In the genomic region with DNA sequence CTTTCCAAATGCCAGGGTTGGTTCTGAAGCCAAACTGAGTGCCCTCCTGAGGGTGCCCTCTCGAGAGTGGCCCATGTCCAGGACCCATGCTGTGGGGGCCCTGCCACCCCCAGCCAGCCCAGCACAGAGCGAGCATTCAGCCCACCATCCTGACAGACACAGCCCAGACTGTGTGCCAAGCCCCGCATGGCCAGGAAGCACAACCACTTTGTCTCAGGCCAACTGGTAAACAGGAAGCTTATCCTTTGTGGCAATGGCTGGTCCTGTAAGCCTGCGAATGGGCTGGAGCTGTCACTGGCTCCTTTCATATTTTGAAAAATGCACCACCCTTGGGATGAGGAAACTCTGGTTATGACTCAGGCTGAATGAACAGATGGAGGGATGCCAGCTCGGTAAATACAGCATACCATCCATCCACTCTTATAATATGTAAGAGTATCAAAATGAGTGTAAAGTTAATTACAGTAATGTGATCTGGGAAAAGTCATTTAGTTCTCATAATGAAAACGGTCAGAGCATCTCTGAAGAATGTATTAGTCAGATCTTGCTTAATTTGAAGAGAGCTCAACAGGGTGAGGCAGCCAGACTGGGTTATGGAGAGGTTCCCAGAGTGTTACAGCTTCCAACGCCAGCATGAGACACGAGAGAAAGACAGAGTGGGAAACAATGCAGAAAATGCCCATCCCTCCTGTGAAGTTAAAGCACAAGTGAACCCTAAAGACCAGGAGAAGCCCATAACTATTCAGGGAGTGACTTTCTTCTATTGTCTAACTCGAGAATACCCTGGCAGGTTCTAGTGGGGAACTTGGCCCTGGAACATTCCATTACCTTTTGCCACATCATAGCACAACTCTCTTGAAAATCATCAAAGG, we compare ENCODE assay signal across 1 cellular context.
TF ChIP-seq lines count a peak whose summit lies in the region.

No MANE protein-coding gene starts in this region.

TF ChIP-seq in SK-N-SH treated with all-trans-retinoic acid at 6 μM for 48 hours, 23 proteins besides CTCF, POLR2A, EP300 and RAD21 (continued from another document):
- TF ChIP-seq, protein P1, sequence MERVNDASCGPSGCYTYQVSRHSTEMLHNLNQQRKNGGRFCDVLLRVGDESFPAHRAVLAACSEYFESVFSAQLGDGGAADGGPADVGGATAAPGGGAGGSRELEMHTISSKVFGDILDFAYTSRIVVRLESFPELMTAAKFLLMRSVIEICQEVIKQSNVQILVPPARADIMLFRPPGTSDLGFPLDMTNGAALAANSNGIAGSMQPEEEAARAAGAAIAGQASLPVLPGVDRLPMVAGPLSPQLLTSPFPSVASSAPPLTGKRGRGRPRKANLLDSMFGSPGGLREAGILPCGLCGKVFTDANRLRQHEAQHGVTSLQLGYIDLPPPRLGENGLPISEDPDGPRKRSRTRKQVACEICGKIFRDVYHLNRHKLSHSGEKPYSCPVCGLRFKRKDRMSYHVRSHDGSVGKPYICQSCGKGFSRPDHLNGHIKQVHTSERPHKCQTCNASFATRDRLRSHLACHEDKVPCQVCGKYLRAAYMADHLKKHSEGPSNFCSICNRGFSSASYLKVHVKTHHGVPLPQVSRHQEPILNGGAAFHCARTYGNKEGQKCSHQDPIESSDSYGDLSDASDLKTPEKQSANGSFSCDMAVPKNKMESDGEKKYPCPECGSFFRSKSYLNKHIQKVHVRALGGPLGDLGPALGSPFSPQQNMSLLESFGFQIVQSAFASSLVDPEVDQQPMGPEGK (CRISPR knock-in tag; IDR thresholded peaks at IDR 0.05; ENCODE audit: borderline replicate concordance), result peak; percentile 86; the same call in 1 of the 2 replicates
- TF ChIP-seq ISL1 (CRISPR knock-in tag; IDR thresholded peaks at IDR 0.05) (peak; percentile 100), OSR1 (CRISPR knock-in tag; IDR thresholded peaks at IDR 0.05) (no peak), ESRRG (CRISPR knock-in tag; IDR thresholded peaks at IDR 0.05) (no peak), TOX (CRISPR knock-in tag; IDR thresholded peaks at IDR 0.05; ENCODE audit: borderline replicate concordance) (peak; percentile 96), TCF4 (CRISPR knock-in tag; IDR thresholded peaks at IDR 0.05; ENCODE audit: borderline replicate concordance) (no peak; the same call in none of the 2 replicates), ARNTL (CRISPR knock-in tag; IDR thresholded peaks at IDR 0.05; ENCODE audit: borderline replicate concordance, low read depth) (no peak)
- TF ChIP-seq, protein P2, sequence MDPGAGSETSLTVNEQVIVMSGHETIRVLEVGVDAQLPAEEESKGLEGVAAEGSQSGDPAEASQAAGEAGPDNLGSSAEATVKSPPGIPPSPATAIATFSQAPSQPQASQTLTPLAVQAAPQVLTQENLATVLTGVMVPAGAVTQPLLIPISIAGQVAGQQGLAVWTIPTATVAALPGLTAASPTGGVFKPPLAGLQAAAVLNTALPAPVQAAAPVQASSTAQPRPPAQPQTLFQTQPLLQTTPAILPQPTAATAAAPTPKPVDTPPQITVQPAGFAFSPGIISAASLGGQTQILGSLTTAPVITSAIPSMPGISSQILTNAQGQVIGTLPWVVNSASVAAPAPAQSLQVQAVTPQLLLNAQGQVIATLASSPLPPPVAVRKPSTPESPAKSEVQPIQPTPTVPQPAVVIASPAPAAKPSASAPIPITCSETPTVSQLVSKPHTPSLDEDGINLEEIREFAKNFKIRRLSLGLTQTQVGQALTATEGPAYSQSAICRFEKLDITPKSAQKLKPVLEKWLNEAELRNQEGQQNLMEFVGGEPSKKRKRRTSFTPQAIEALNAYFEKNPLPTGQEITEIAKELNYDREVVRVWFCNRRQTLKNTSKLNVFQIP (CRISPR knock-in tag; IDR thresholded peaks at IDR 0.05; ENCODE audit: borderline replicate concordance, low read depth), result peak; percentile 93; the same call in 1 of the 2 replicates
- TF ChIP-seq, protein P3, sequence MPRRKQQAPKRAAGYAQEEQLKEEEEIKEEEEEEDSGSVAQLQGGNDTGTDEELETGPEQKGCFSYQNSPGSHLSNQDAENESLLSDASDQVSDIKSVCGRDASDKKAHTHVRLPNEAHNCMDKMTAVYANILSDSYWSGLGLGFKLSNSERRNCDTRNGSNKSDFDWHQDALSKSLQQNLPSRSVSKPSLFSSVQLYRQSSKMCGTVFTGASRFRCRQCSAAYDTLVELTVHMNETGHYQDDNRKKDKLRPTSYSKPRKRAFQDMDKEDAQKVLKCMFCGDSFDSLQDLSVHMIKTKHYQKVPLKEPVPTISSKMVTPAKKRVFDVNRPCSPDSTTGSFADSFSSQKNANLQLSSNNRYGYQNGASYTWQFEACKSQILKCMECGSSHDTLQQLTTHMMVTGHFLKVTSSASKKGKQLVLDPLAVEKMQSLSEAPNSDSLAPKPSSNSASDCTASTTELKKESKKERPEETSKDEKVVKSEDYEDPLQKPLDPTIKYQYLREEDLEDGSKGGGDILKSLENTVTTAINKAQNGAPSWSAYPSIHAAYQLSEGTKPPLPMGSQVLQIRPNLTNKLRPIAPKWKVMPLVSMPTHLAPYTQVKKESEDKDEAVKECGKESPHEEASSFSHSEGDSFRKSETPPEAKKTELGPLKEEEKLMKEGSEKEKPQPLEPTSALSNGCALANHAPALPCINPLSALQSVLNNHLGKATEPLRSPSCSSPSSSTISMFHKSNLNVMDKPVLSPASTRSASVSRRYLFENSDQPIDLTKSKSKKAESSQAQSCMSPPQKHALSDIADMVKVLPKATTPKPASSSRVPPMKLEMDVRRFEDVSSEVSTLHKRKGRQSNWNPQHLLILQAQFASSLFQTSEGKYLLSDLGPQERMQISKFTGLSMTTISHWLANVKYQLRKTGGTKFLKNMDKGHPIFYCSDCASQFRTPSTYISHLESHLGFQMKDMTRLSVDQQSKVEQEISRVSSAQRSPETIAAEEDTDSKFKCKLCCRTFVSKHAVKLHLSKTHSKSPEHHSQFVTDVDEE (CRISPR knock-in tag; IDR thresholded peaks at IDR 0.05), result 0 out of 2 replicates have a peak, but pooled peaks have one; percentile 11
